8 cellular contexts compared by ENCODE assay signal in the genomic region with DNA sequence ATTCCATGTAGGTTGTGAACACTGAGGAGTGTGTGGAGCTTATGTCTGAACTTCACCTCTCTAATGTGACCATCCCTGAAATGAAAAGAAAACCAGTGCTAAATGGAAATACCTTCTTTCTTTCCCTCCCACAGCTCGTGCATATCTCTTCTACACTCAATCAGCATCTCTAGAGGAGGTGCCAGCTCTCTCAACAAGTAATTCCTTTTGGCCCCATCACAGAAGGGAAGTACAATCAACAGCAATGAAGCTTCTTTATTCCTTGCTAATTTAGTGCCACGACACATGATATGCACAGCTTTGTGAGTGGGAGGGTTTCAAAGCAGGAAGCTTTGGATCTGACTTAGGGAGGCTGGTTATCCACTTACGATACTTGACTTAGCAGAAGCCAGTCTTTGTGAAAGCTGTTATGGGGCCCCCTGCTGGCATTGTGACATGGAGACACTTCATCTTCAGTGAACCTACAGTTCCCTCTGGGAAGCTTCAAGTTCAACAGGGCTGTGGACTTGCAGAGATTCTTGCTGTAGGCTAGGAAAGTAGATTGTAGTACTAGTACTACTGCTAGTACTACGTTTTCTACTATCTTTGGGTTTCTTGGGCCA.
DNase-seq lines count a peak whose midpoint lies in the region; ATAC-seq and TF ChIP-seq lines count a peak whose summit lies in the region.

No MANE protein-coding gene starts in this region.

- H3K4me3 ChIP-seq in ascending aorta: no peak overlapping the region

- H3K27me3 ChIP-seq in ascending aorta: no peaks in the 10 kb centered on the region

- H3K27ac ChIP-seq in ascending aorta: no peak overlapping the region

- no peaks in the 10 kb centered on the region for H3K36me3 ChIP-seq in ascending aorta

- H3K4me1 ChIP-seq in ascending aorta: no peaks in the 10 kb centered on the region

- intact Hi-C loops in ascending aorta (cut with DNase I): no loop called here

- DNase-seq in GM03348 (ENCODE audit: low spot score): peak; percentile 49
- DNase-seq in NOMO-1 treated with dmso at 0.1 percent for 144 hours (lab: John Stamatoyannopoulos, UW; ENCODE audit: unreplicated experiment): peak; percentile 4
- DNase-seq in ascending aorta (ENCODE audit: low spot score in 2 of 2): peak in 1 of 2 donors; percentile 70
- DNase-seq in iPS-NIHi11 (ENCODE audit: low spot score): peak; percentile 20
- peak; percentile 11 to 26 for DNase-seq in stimulated activated CD4-positive, alpha-beta T cell treated with anti-CD3 and anti-CD28 coated beads, Interleukin-2, amount 100 ng/mL, for 48 hours
- DNase-seq in NCI-H2107 treated with DMSO at 0.1 percent for 48 hours (lab: John Stamatoyannopoulos, UW; ENCODE audit: unreplicated experiment): no peak

- no peaks in the 10 kb centered on the region for H3K9me3 ChIP-seq in ascending aorta

- ATAC-seq in HG02884 (IDR thresholded peaks at IDR 0.05; ENCODE audit: unreplicated experiment) (peak; percentile 52), HG03196 (IDR thresholded peaks at IDR 0.05; ENCODE audit: unreplicated experiment) (no peak)

- peak; percentile 20 to 44 (median 36) for TF ChIP-seq CTCF in ascending aorta (IDR thresholded peaks at IDR 0.05)
